ENCODE assay signal across 8 cellular contexts in the genomic region with DNA sequence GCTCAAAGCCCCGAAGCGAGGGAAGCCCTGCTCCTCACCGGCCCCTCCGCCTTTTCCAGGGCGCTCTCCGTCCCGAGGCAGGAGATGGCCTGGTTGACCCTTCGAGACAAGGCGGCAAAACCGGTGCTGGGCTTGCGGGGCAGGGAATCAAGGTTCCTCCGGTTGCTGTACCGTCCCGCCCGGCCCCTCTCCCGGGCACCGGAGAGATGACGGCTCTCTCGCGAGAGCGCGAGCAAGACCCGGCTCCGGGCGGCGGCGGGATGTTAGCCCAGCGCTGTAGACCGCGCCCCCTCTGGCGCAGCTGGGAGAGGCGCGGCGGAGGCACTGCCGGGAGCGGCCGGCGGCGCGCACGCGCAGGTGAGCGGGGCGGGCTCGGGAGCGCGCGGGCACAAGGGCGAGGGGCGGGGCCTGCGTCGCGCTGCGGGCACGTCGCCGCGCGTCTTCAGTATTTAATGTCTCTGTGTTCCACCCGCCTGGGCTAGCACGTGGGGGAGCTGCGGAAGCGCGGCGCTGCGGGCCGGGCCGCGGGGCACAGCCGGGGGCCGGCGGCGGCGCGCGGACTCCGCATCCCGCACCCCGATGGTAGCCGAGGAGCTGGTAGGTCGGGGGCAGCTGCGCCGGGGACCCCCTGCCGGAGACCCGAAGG. TPM values are rescaled to one million over a fixed set of nuclear protein-coding genes. Genes with fewer than 3 reads are reported as not detected.
A peak's percentile ranks its signal among the peaks of the same experiment; 100 is the strongest.
DNase-seq lines count a peak whose midpoint lies in the region; ATAC-seq and TF ChIP-seq lines count a peak whose summit lies in the region.

TSS of gene AKAP1 (plus strand) at position 445 of the 646 bp plus-strand sequence. CDS start 20,219 bp downstream, outside the sequence.

- CTCF ChIA-PET in CD8-positive, alpha-beta T cell (lab: Charles Lee) = interaction anchor here (0.7 kb wide), 1 partner anchor 9 kb away, joined by 3 read pairs; no protein-coding TSS in a partner anchor
- CTCF ChIA-PET in activated CD4-positive, alpha-beta memory T cell treated with anti-CD3 and anti-CD28 coated beads for 36 hours (lab: Charles Lee) = interaction anchor here (0.6 to 1.5 kb wide), 5 partner anchors 13 to 158 kb away, joined by 3 to 4 read pairs (median 3); partner anchors contain the start of gene COIL

- peaks cover 12% of the 10 kb centered on the region for H3K4me1 ChIP-seq in CD8-positive, alpha-beta T cell (ENCODE audit: insufficient read depth, low read length)

- no peaks in the 10 kb centered on the region for H3K36me3 ChIP-seq in CD8-positive, alpha-beta T cell (ENCODE audit: insufficient read depth, low read length)

- 0 to 3% methylated on average over 14 to 67 of the region's 85 CpGs for WGBS in lower leg skin, 2 donors

- POLR2A ChIA-PET in CD8-positive, alpha-beta T cell (lab: Charles Lee) = interaction anchor here (0.7 to 1.8 kb wide), 7 partner anchors 43 to 765 kb away, joined by 3 to 4 read pairs (median 3); partner anchors contain the start of genes DGKE, MRPS23 and TRIM25
- POLR2A ChIA-PET in activated CD4-positive, alpha-beta memory T cell treated with anti-CD3 and anti-CD28 coated beads for 36 hours (lab: Charles Lee) = interaction anchor here (0.9 to 2.4 kb wide), 5 partner anchors 12 to 765 kb away, joined by 3 to 6 read pairs (median 4); partner anchors contain the start of genes C17orf67, DGKE, MRPS23 and SCPEP1

- no peaks in the 10 kb centered on the region for H3K27me3 ChIP-seq in CD8-positive, alpha-beta T cell (ENCODE audit: insufficient read depth, low read length)
- H3K27me3 ChIP-seq in dorsolateral prefrontal cortex = no peaks in the 10 kb centered on the region

- no peaks in the 10 kb centered on the region for H3K27me3 Mint-ChIP-seq in CD8-positive, alpha-beta T cell (ENCODE audit: low read depth)
- no peaks in the 10 kb centered on the region for H3K27me3 Mint-ChIP-seq in activated CD4-positive, alpha-beta memory T cell treated with anti-CD3 and anti-CD28 coated beads for 36 hours

- peak in 1 of 2 donors; percentile 58 for TF ChIP-seq POLR2A in lower leg skin (IDR thresholded peaks at IDR 0.05)

- peak within 1 kb of the TSS; percentile 93 for H3K27ac Mint-ChIP-seq in CD8-positive, alpha-beta T cell
- peak within 1 kb of the TSS; percentile 84 for H3K27ac Mint-ChIP-seq in activated CD4-positive, alpha-beta memory T cell treated with anti-CD3 and anti-CD28 coated beads for 36 hours

- H3K27ac ChIP-seq in CD8-positive, alpha-beta T cell (ENCODE audit: low read depth, low read length) = peak within 1 kb of the TSS; percentile 87
- peak within 1 kb of the TSS; percentile 72 to 99 (median 95) for H3K27ac ChIP-seq in dorsolateral prefrontal cortex

- DNase-seq in CD8-positive, alpha-beta T cell = peak; percentile 89 to 96 (median 94)
- peak; percentile 93 for DNase-seq in HK-2 (ENCODE audit: unreplicated experiment)
- peak; percentile 71 for DNase-seq in NCI-H82 treated with DMSO at 0.1 percent for 48 hours (lab: John Stamatoyannopoulos, UW; ENCODE audit: unreplicated experiment)
- peak; percentile 96 for DNase-seq in activated CD4-positive, alpha-beta memory T cell treated with anti-CD3 and anti-CD28 coated beads for 36 hours
- peak; percentile 81 to 97 (median 91) for DNase-seq in dorsolateral prefrontal cortex
- peak; percentile 92 to 99 for DNase-seq in lower leg skin (ENCODE audit: low spot score in 2 of 2)
- peak; percentile 89 to 91 for DNase-seq in stimulated activated CD4-positive, alpha-beta T cell treated with anti-CD3 and anti-CD28 coated beads, Interleukin-4, amount 100 ng/mL, for 48 hours (ENCODE audit: low read depth in 2 of 2)

- no peaks in the 10 kb centered on the region for H3K9me3 ChIP-seq in CD8-positive, alpha-beta T cell (ENCODE audit: low read length)

- TF ChIP-seq CTCF in CD8-positive, alpha-beta T cell (IDR thresholded peaks at IDR 0.05) = no peak
- TF ChIP-seq CTCF in dorsolateral prefrontal cortex (IDR thresholded peaks at IDR 0.05 in 54 of 56, conservative IDR thresholded peaks at IDR 0.05 in 2 of 56; ENCODE audit: low read depth in 1 of 56, partially characterized antibody in 56 of 56) (peak in 47 of 56 donors; percentile 8 to 70 (median 47)), lower leg skin (IDR thresholded peaks at IDR 0.05) (peak in 1 of 3 donors; percentile 42)

- intact Hi-C loops in CD8-positive, alpha-beta T cell (cut with DNase I, micrococcal nuclease) = loop anchor here (1.0 to 10.0 kb wide), 17 partner anchors 106 to 1660 kb away; partner anchors contain the start of genes MSI2 (in 2 of the 2), SCPEP1 (in 2 of the 2), C17orf67 (in 1 of the 2) and COIL (in 1 of the 2)
- intact Hi-C loops in activated CD4-positive, alpha-beta memory T cell treated with anti-CD3 and anti-CD28 coated beads for 36 hours (cut with micrococcal nuclease) = loop anchor here (1.0 to 5.0 kb wide), 3 partner anchors 107 to 767 kb away; partner anchors contain the start of genes DGKE, MRPS23 and SCPEP1
- intact Hi-C loops in dorsolateral prefrontal cortex (cut with DNase I) = loop anchor here (5.0 to 10.0 kb wide), 5 partner anchors 108 to 922 kb away; partner anchors contain the start of genes C17orf67 (in 2 of the 2), DGKE (in 2 of the 2), SCPEP1 (in 2 of the 2) and SRSF1 (in 1 of the 2)
- intact Hi-C loops in lower leg skin (cut with DNase I; ENCODE audit: low total_unique reads) = no loop called here

- H3K9me3 Mint-ChIP-seq in CD8-positive, alpha-beta T cell = no peaks in the 10 kb centered on the region
- H3K9me3 Mint-ChIP-seq in activated CD4-positive, alpha-beta memory T cell treated with anti-CD3 and anti-CD28 coated beads for 36 hours = no peaks in the 10 kb centered on the region

- H3K4me1 Mint-ChIP-seq in CD8-positive, alpha-beta T cell (ENCODE audit: low read depth) = peaks cover 38% of the 10 kb centered on the region
- H3K4me1 Mint-ChIP-seq in activated CD4-positive, alpha-beta memory T cell treated with anti-CD3 and anti-CD28 coated beads for 36 hours (ENCODE audit: low read depth) = peaks cover 38% of the 10 kb centered on the region

- peaks cover 10% of the 10 kb centered on the region for H3K36me3 Mint-ChIP-seq in CD8-positive, alpha-beta T cell
- H3K36me3 Mint-ChIP-seq in activated CD4-positive, alpha-beta memory T cell treated with anti-CD3 and anti-CD28 coated beads for 36 hours = no peaks in the 10 kb centered on the region

- ATAC-seq in CD8-positive, alpha-beta T cell = peak; percentile 86
- ATAC-seq in GM19455 (IDR thresholded peaks at IDR 0.05; ENCODE audit: unreplicated experiment) = peak; percentile 81

- H3K4me3 ChIP-seq in CD8-positive, alpha-beta T cell (ENCODE audit: low read depth, low read length) = peak within 1 kb of the TSS; percentile 95
- H3K4me3 ChIP-seq in dorsolateral prefrontal cortex (peak within 1 kb of the TSS; percentile 62 to 99 (median 90)), lower leg skin (ENCODE audit: low read depth, poor library complexity, severe bottlenecking) (peak within 1 kb of the TSS; percentile 67)

- H3K4me3 Mint-ChIP-seq in CD8-positive, alpha-beta T cell = peak within 1 kb of the TSS; percentile 91
- H3K4me3 Mint-ChIP-seq in activated CD4-positive, alpha-beta memory T cell treated with anti-CD3 and anti-CD28 coated beads for 36 hours = peak within 1 kb of the TSS; percentile 82

RNA-seq across cellular contexts. Expression of gene AKAP1, which starts in this region (rescaled TPM):
- total RNA-seq in CD8-positive, alpha-beta T cell = 10 to 100 TPM; 20.6 to 23.5 TPM
- total RNA-seq in activated CD4-positive, alpha-beta memory T cell treated with anti-CD3 and anti-CD28 coated beads for 36 hours = 10 to 100 TPM; 24.5 to 30.8 TPM
- total RNA-seq in dorsolateral prefrontal cortex = 10 to 100 TPM; 37.5 to 77.9 (median 57.2) TPM
- total RNA-seq in lower leg skin = 10 to 100 TPM; 45.8 to 68.2 (median 54.9) TPM

Comparison
In these comparisons a context has a peak if more than half of its experiments do, and no peak if none do; other contexts are left out.
1. Peak in every context shown above with its lines: DNase-seq, ATAC-seq, H3K4me3 ChIP-seq and H3K27ac ChIP-seq.